ENCODE assay signal across 18 cellular contexts in genomic region chr1:21649315-21649714, GRCh38. TPM values are rescaled to one million over a fixed set of nuclear protein-coding genes. Genes with fewer than 3 reads are reported as not detected.
DNase-seq lines count a peak whose midpoint lies in the region; ATAC-seq, FAIRE-seq and TF ChIP-seq lines count a peak whose summit lies in the region.
"Had no signal": no experiment of that assay in that cellular context is flagged by ENCODE, and none has a peak within 500 bp of the region (broad histone marks: within the 10 kb centered on the region; RNA-seq: fewer than 3 reads in every experiment).

No MANE protein-coding gene starts in this region.

- H3K36me3 Mint-ChIP-seq in activated B cell treated with CpG ODN at 0.5 μM for 24 hours (ENCODE audit: low read depth) = no peaks in the 10 kb centered on the region
- H3K36me3 Mint-ChIP-seq in neural crest cell (ENCODE audit: low read depth) = no peaks in the 10 kb centered on the region
- no peaks in the 10 kb centered on the region for H3K36me3 Mint-ChIP-seq in type B pancreatic cell
- H3K36me3 Mint-ChIP-seq: CD4-positive, alpha-beta memory T cell had no signal

- H3K9me3 Mint-ChIP-seq in activated B cell treated with CpG ODN at 0.5 μM for 24 hours (no peaks in the 10 kb centered on the region), neural crest cell (no peaks in the 10 kb centered on the region), type B pancreatic cell (no peaks in the 10 kb centered on the region)
- H3K9me3 Mint-ChIP-seq: CD4-positive, alpha-beta memory T cell had no signal

- FAIRE-seq in HepG2 (lab: Jason Lieb, UNC) = no peak
- FAIRE-seq: GM12878, GM18507, H54 had no signal

- TF ChIP-seq CTCF in HepG2 (CRISPR knock-in tag; IDR thresholded peaks at IDR 0.05) (no peak), right lobe of liver (IDR thresholded peaks at IDR 0.05) (no peak), activated B cell treated with CpG ODN at 0.5 μM for 24 hours (IDR thresholded peaks at IDR 0.05) (no peak), neural crest cell (conservative IDR thresholded peaks at IDR 0.05) (no peak), type B pancreatic cell (conservative IDR thresholded peaks at IDR 0.05) (no peak)

- H3K36me3 ChIP-seq in HepG2 (replicated peaks in 1 of 2; ENCODE audit: control insufficient read depth in 1 of 2, insufficient read depth in 2 of 2, low read length in 2 of 2) = peaks cover 3 to 24% of the 10 kb centered on the region in 2 experiments; a peak in 4 of 5 replicates
- no peaks in the 10 kb centered on the region for H3K36me3 ChIP-seq in right lobe of liver

- TF ChIP-seq POLR2A in HepG2 (IDR thresholded peaks at IDR 0.05; ENCODE audit: insufficient read depth in 1 of 2, low read depth in 2 of 2, low read length in 2 of 2) = no peak
- no peak for TF ChIP-seq POLR2A in right lobe of liver (IDR thresholded peaks at IDR 0.05)

- H3K9ac ChIP-seq in HepG2 (ENCODE audit: insufficient read depth, low read depth, low read length) = no peak overlapping the region
- H3K9ac ChIP-seq: GM23248 had no signal

- 88% methylated on average over 2 of the region's 2 CpGs for WGBS in HepG2 (ENCODE audit: low lambda C conversion rate)
- 10% methylated on average over 1 of the region's 2 CpGs for WGBS in right lobe of liver (ENCODE audit: insufficient coverage, low coverage, low lambda C conversion rate, missing lambda C conversion rate)

- TF ChIP-seq RAD21 in HepG2 (CRISPR knock-in tag; IDR thresholded peaks at IDR 0.05) = no peak

- CTCF ChIA-PET in HepG2 (lab: Yijun Ruan, JAX; ENCODE audit: low intra/inter-chr PET ratio, low total read pairs) (no interaction called here), activated B cell treated with CpG ODN at 0.5 μM for 24 hours (lab: Charles Lee) (no interaction called here)

- H3K4me3 ChIP-seq in HepG2 (replicated peaks in 1 of 3; ENCODE audit: insufficient read depth in 1 of 3, low read depth in 2 of 3, low read length in 3 of 3) (no peak overlapping the region), right lobe of liver (no peak overlapping the region)
- H3K4me3 ChIP-seq: GM12878, GM23248 had no signal

- no peaks in the 10 kb centered on the region for H3K27me3 ChIP-seq in HepG2 (ENCODE audit: control insufficient read depth in 1 of 2, insufficient read depth in 2 of 2, low read length in 2 of 2)
- H3K27me3 ChIP-seq in right lobe of liver = no peaks in the 10 kb centered on the region

- POLR2A ChIA-PET in HepG2 (lab: Yijun Ruan, JAX) = no interaction called here
- POLR2A ChIA-PET in activated B cell treated with CpG ODN at 0.5 μM for 24 hours (lab: Charles Lee) = no interaction called here

- H3K9me3 ChIP-seq in HepG2 (ENCODE audit: low read length) = no peaks in the 10 kb centered on the region
- no peaks in the 10 kb centered on the region for H3K9me3 ChIP-seq in right lobe of liver

- DNase-seq in HepG2 (ENCODE audit: low spot score) = no peak
- DNase-seq in right lobe of liver = no peak
- no peak for DNase-seq in activated B cell treated with CpG ODN at 0.5 μM for 24 hours
- no peak for DNase-seq in neural crest cell (ENCODE audit: low read depth, low spot score)
- DNase-seq in type B pancreatic cell (ENCODE audit: extremely low spot score, unreplicated experiment) = no peak
- no peak for DNase-seq in NCI-H187 (lab: John Stamatoyannopoulos, UW)
- no peak for DNase-seq in posterior cingulate gyrus
- DNase-seq: 8988T; ACHN; C1 segment of cervical spinal cord; CD4-positive, alpha-beta memory T cell; DMS79; GM23248 had no signal

- H3K27ac ChIP-seq in HepG2 (ENCODE audit: extremely low read length, insufficient read depth, low read length) = no peak overlapping the region
- H3K27ac ChIP-seq in right lobe of liver = no peak overlapping the region
- H3K27ac ChIP-seq: GM23248 had no signal

- no peak overlapping the region for H3K4me2 ChIP-seq in HepG2 (ENCODE audit: low read depth, low read length)

- no TSS peak for BruUV-seq in HepG2 (replicated peaks; lab: Mats Ljungman, UMichigan)

- H3K27ac Mint-ChIP-seq in activated B cell treated with CpG ODN at 0.5 μM for 24 hours = no peak overlapping the region
- no peak overlapping the region for H3K27ac Mint-ChIP-seq in neural crest cell (ENCODE audit: unreplicated experiment)
- H3K27ac Mint-ChIP-seq in type B pancreatic cell = no peak overlapping the region

- H3K79me2 ChIP-seq in HepG2 (ENCODE audit: insufficient read depth, low read length) = no peaks in the 10 kb centered on the region

- ATAC-seq in HepG2 (no peak), right lobe of liver (no peak), activated B cell treated with CpG ODN at 0.5 μM for 24 hours (ENCODE audit: low read depth) (no peak), HG03342 (IDR thresholded peaks at IDR 0.05; ENCODE audit: unreplicated experiment) (no peak)
- ATAC-seq: GM12878, HCT116 had no signal

- in situ Hi-C loops in HepG2 (cut with HindIII; ENCODE audit: extremely low pct_ligation_motif_present, low pct_unique_long_range_greater_than_20kb) = no loop called here

- TF ChIP-seq EP300 in HepG2 (IDR thresholded peaks at IDR 0.05; ENCODE audit: low read depth in 2 of 2, low read length in 2 of 2) = no peak
- no peak for TF ChIP-seq EP300 in HepG2 (CRISPR knock-in tag; IDR thresholded peaks at IDR 0.05; ENCODE audit: borderline replicate concordance)

- H3K4me1 Mint-ChIP-seq in activated B cell treated with CpG ODN at 0.5 μM for 24 hours (peaks cover 19% of the 10 kb centered on the region), neural crest cell (peaks cover 33% of the 10 kb centered on the region), type B pancreatic cell (ENCODE audit: unreplicated experiment) (peaks cover 11% of the 10 kb centered on the region)

- H2AFZ ChIP-seq in HepG2 (ENCODE audit: low read length) = no peak overlapping the region
- H2AFZ ChIP-seq: GM23248 had no signal

- peaks cover 30% of the 10 kb centered on the region for H3K27me3 Mint-ChIP-seq in activated B cell treated with CpG ODN at 0.5 μM for 24 hours
- peaks cover 27% of the 10 kb centered on the region for H3K27me3 Mint-ChIP-seq in neural crest cell (ENCODE audit: low read depth)
- H3K27me3 Mint-ChIP-seq in type B pancreatic cell = peaks cover 33% of the 10 kb centered on the region

- intact Hi-C loops in HepG2 (cut with micrococcal nuclease; ENCODE audit: unreplicated experiment) (no loop called here), right lobe of liver (cut with DNase I) (no loop called here), activated B cell treated with CpG ODN at 0.5 μM for 24 hours (cut with micrococcal nuclease) (no loop called here), posterior cingulate gyrus (cut with DNase I) (no loop called here)

- peaks cover 41% of the 10 kb centered on the region for H4K20me1 ChIP-seq in HepG2 (ENCODE audit: insufficient read depth, low read length)

- H3K4me1 ChIP-seq in HepG2 (ENCODE audit: insufficient read depth, low read length) (peaks cover 29% of the 10 kb centered on the region), right lobe of liver (peaks cover 0 to 2% (median 0%) of the 10 kb centered on the region in 4 donors)

- peak overlapping the region; percentile 46 for H3K4me3 Mint-ChIP-seq in activated B cell treated with CpG ODN at 0.5 μM for 24 hours
- H3K4me3 Mint-ChIP-seq in neural crest cell = peak overlapping the region; percentile 41
- H3K4me3 Mint-ChIP-seq in type B pancreatic cell = peak overlapping the region; percentile 36

TF ChIP-seq in HepG2, 621 proteins besides CTCF, POLR2A, EP300 and RAD21:
- TF ChIP-seq ZNF232 (CRISPR knock-in tag; IDR thresholded peaks at IDR 0.05; ENCODE audit: borderline replicate concordance) (no peak), ZNF629 (CRISPR knock-in tag; conservative IDR thresholded peaks at IDR 0.05) (peak; percentile 78)

RNA-seq across cellular contexts. Expression of gene RAP1GAP, which starts 19.8 kb away (rescaled TPM):
- total RNA-seq in HepG2 (2016; rRNA removed; fragmentation: Illumina TruSeq; extraction: Trizol) (9.7 and 11.9 TPM in 2 replicates), right lobe of liver (10 to 100 TPM in 5 of 6 experiments, 1 to 10 TPM in 1; 8.0 to 38.1 (median 22.2) TPM), activated B cell treated with CpG ODN at 0.5 μM for 24 hours (0.54 and 0.60 TPM in 2 replicates), neural crest cell (5.3 and 7.4 TPM in 2 replicates), type B pancreatic cell (ENCODE audit: low replicate concordance) (18.5 and 20.3 TPM in 2 replicates)
- 3.8 and 5.0 TPM in 2 replicates for total RNA-seq in HepG2 (2016; cell fraction: cytosol; rRNA removed; fragmentation: Illumina TruSeq; extraction: Trizol; ENCODE audit: low read depth)
- total RNA-seq in HepG2 (2016; cell fraction: insoluble cytoplasmic fraction; rRNA removed; fragmentation: Illumina TruSeq; extraction: Trizol) = 7.8 and 12.1 TPM in 2 replicates
- 9.5 and 11.5 TPM in 2 replicates for total RNA-seq in HepG2 (2016; cell fraction: membrane; rRNA removed; fragmentation: Illumina TruSeq; extraction: Trizol)
- 13.6 and 14.7 TPM in 2 replicates for total RNA-seq in HepG2 (2016; cell fraction: nucleus; rRNA removed; fragmentation: Illumina TruSeq; extraction: Trizol)
- 37.5 and 46.1 TPM in 2 replicates for polyA plus RNA-seq in HepG2 (2011; rRNA removed)
- polyA plus RNA-seq in HepG2 (2011; cell fraction: cytosol; rRNA removed) = 21.6 and 24.9 TPM in 2 replicates
- 114 and 133 TPM in 2 replicates for polyA plus RNA-seq in HepG2 (2011; cell fraction: nucleus; rRNA removed)
- polyA plus RNA-seq in HepG2 (2012) = 22.0 and 27.8 TPM in 2 replicates
- 5.3 and 7.0 TPM in 2 replicates for polyA plus RNA-seq in HepG2 (2016; cell fraction: cytosol; fragmentation: Illumina TruSeq; extraction: Trizol; ENCODE audit: low read depth)
- polyA plus RNA-seq in HepG2 (2016; cell fraction: insoluble cytoplasmic fraction; fragmentation: Illumina TruSeq; extraction: Trizol; ENCODE audit: low read depth) = 17.1 and 23.0 TPM in 2 replicates
- 14.4 and 18.4 TPM in 2 replicates for polyA plus RNA-seq in HepG2 (2016; cell fraction: membrane; fragmentation: Illumina TruSeq; extraction: Trizol; ENCODE audit: low read depth)
- 58.0 and 62.8 TPM in 2 replicates for polyA plus RNA-seq in HepG2 (2016; cell fraction: nucleus; fragmentation: Illumina TruSeq; extraction: Trizol; ENCODE audit: insufficient read depth, low read depth)
- polyA minus RNA-seq in HepG2 (2011; rRNA and poly(A)+ RNA removed; ENCODE audit: low replicate concordance) = 18.4 and 45.8 TPM in 2 replicates
- polyA minus RNA-seq in HepG2 (2011; cell fraction: cytosol; rRNA and poly(A)+ RNA removed) = 12.8 and 14.1 TPM in 2 replicates
- 20.8 and 23.4 TPM in 2 replicates for polyA minus RNA-seq in HepG2 (2011; cell fraction: nucleus; rRNA and poly(A)+ RNA removed)
- polyA plus RNA-seq: CD4-positive, alpha-beta memory T cell had no signal
